ENCODE assay signal across 8 cellular contexts in the genomic region with DNA sequence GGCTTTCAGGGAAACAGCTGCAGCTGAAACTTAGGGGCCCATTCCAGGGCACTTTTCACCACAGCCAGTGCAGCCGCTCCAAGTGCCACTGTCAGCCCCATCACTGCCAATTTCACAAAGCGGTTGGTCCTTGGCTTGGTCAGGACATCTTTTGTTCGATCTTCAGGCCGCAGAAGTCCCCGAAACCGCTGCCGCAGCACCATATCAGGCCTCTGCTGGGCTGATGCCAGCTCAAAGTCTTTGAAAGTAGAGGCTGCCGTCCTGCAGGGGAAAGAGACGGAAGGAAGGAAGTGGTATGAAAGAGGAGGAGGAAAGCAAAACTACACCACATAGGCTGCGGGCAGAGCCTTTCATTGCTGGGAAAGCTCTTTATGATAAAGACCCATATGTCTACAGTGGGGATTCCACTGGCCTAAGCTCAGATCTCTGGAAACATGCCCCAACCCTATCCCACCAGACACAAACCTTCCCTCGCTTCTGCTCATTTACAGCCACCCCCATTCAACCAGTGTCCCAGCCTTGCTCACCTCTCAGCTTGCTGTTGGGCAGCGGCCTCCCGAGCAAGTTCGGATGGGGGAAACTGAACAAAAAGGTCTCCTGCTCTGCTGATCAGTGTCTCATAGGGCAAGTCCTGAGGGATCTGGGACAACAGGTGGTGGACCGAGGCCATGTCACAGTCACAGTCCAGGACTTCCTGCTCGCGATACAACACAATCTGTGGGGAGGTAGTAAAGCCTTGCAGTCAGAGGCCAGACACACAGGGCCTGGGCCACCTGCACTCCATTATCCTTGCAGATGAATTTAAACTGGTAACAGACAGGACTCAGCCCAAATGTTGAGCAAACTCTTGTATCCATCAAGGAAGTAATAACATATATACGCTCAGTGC. TPM values are rescaled to one million over a fixed set of nuclear protein-coding genes. Genes with fewer than 3 reads are reported as not detected.
A peak's percentile ranks its signal among the peaks of the same experiment; 100 is the strongest.
DNase-seq lines count a peak whose midpoint lies in the region; ATAC-seq and TF ChIP-seq lines count a peak whose summit lies in the region.

No MANE protein-coding gene starts in this region.

- peaks cover 58% of the 10 kb centered on the region for H3K4me1 Mint-ChIP-seq in activated naive CD8-positive, alpha-beta T cell treated with anti-CD3 and anti-CD28 coated beads for 36 hours
- peaks cover 14% of the 10 kb centered on the region for H3K4me1 Mint-ChIP-seq in GM23338

- 61 to 85% methylated on average over 18 of the region's 18 CpGs for WGBS in sigmoid colon, 2 donors

- H3K79me2 ChIP-seq in GM23338 (replicated peaks; ENCODE audit: insufficient read depth) = no peaks in the 10 kb centered on the region

- H3K4me3 Mint-ChIP-seq in activated naive CD8-positive, alpha-beta T cell treated with anti-CD3 and anti-CD28 coated beads for 36 hours = peak overlapping the region; percentile 73
- no peak overlapping the region for H3K4me3 Mint-ChIP-seq in GM23338

- H3K9me3 Mint-ChIP-seq in activated naive CD8-positive, alpha-beta T cell treated with anti-CD3 and anti-CD28 coated beads for 36 hours = no peaks in the 10 kb centered on the region
- H3K9me3 Mint-ChIP-seq in GM23338 = no peaks in the 10 kb centered on the region

- ATAC-seq in HG02938 (IDR thresholded peaks at IDR 0.05; ENCODE audit: unreplicated experiment) = no peak
- ATAC-seq in GM23338 = no peak

- H3K9me3 ChIP-seq in sigmoid colon = no peaks in the 10 kb centered on the region

- H4K20me1 ChIP-seq in GM23338 (replicated peaks; ENCODE audit: insufficient read depth) = peaks cover 33% of the 10 kb centered on the region

- H2AFZ ChIP-seq in GM23338 = no peak overlapping the region

- peaks cover 10% of the 10 kb centered on the region for H3F3A ChIP-seq in GM23338 (replicated peaks; ENCODE audit: low read depth)

- DNase-seq in GM13977 (ENCODE audit: low spot score) (peak; percentile 25), UCSD-AML1 (lab: John Stamatoyannopoulos, UW; ENCODE audit: unreplicated experiment) (peak; percentile 87), HuH-7.5 (ENCODE audit: low spot score) (no peak), sigmoid colon (no peak), GM23338 (ENCODE audit: low spot score) (no peak)
- peak; percentile 57 for DNase-seq in activated naive CD8-positive, alpha-beta T cell treated with anti-CD3 and anti-CD28 coated beads for 36 hours
- peak; percentile 37 for DNase-seq in stimulated activated CD4-positive, alpha-beta T cell treated with anti-CD3 and anti-CD28 coated beads, Interleukin-4, amount 100 ng/mL, for 1 hour

- intact Hi-C loops in sigmoid colon (cut with DNase I) = no loop called here

- H3K36me3 ChIP-seq in sigmoid colon = peaks cover 50 to 99% (median 73%) of the 10 kb centered on the region in 4 donors
- H3K36me3 ChIP-seq in GM23338 (ENCODE audit: insufficient read depth) = peaks cover 25% of the 10 kb centered on the region; the same call in 1 of the 2 replicates

- H3K36me3 Mint-ChIP-seq in activated naive CD8-positive, alpha-beta T cell treated with anti-CD3 and anti-CD28 coated beads for 36 hours = peaks cover 73% of the 10 kb centered on the region
- H3K36me3 Mint-ChIP-seq in GM23338 (ENCODE audit: low read depth) = peaks cover 69% of the 10 kb centered on the region

- no peaks in the 10 kb centered on the region for H3K4me1 ChIP-seq in sigmoid colon
- peaks cover 4% of the 10 kb centered on the region for H3K4me1 ChIP-seq in GM23338 (ENCODE audit: insufficient read depth)

- H3K27ac Mint-ChIP-seq in activated naive CD8-positive, alpha-beta T cell treated with anti-CD3 and anti-CD28 coated beads for 36 hours = peak overlapping the region; percentile 89
- no peak overlapping the region for H3K27ac Mint-ChIP-seq in GM23338

- in situ Hi-C loops in GM13977 (cut with MboI; ENCODE audit: low pct_unique_long_range_greater_than_20kb, low sequenced_read_pairs, unreplicated experiment) = no loop called here

- no peaks in the 10 kb centered on the region for H3K9me2 ChIP-seq in GM23338 (ENCODE audit: insufficient read depth)

- H3K4me3 ChIP-seq in sigmoid colon = no peak overlapping the region
- no peak overlapping the region for H3K4me3 ChIP-seq in GM23338

- H3K27me3 Mint-ChIP-seq in activated naive CD8-positive, alpha-beta T cell treated with anti-CD3 and anti-CD28 coated beads for 36 hours = no peaks in the 10 kb centered on the region
- H3K27me3 Mint-ChIP-seq in GM23338 (ENCODE audit: insufficient read depth, low read depth, poor library complexity) = peaks cover 18% of the 10 kb centered on the region

- H3K27ac ChIP-seq in sigmoid colon = no peak overlapping the region
- no peak overlapping the region for H3K27ac ChIP-seq in GM23338 (ENCODE audit: low read depth)

- TF ChIP-seq CTCF in GM13977 (IDR thresholded peaks at IDR 0.05; ENCODE audit: extremely low read depth, insufficient read depth, missing control alignments) = no peak
- no peak for TF ChIP-seq CTCF in sigmoid colon (IDR thresholded peaks at IDR 0.05)
- TF ChIP-seq CTCF in GM23338 (conservative IDR thresholded peaks at IDR 0.05; ENCODE audit: low read depth in 2 of 2) = no peak

- no peak for TF ChIP-seq POLR2A in sigmoid colon (IDR thresholded peaks at IDR 0.05)

- no peak overlapping the region for H3K4me2 ChIP-seq in GM23338

- H3K27me3 ChIP-seq in sigmoid colon (no peaks in the 10 kb centered on the region), GM23338 (ENCODE audit: insufficient read depth) (peaks cover 17% of the 10 kb centered on the region)

- TF ChIP-seq EP300 in sigmoid colon (IDR thresholded peaks at IDR 0.05) = no peak

TF ChIP-seq in GM23338, 12 proteins besides CTCF, POLR2A, EP300 and RAD21 (continues in another document):
- TF ChIP-seq ZNF114 (CRISPR knock-in tag; IDR thresholded peaks at IDR 0.05) (no peak), POLR2AphosphoS5 (IDR thresholded peaks at IDR 0.05; ENCODE audit: low read depth) (no peak), ZNF331 (CRISPR knock-in tag; IDR thresholded peaks at IDR 0.05; ENCODE audit: low read depth) (no peak), EZH2 (IDR thresholded peaks at IDR 0.05; ENCODE audit: low read depth, unreplicated experiment) (no peak), NANOG (IDR thresholded peaks at IDR 0.05; ENCODE audit: borderline replicate concordance) (no peak), JUNB (IDR thresholded peaks at IDR 0.05; ENCODE audit: unreplicated experiment) (no peak), CREB1 (CRISPR knock-in tag; IDR thresholded peaks at IDR 0.05; ENCODE audit: low read depth) (no peak), STAT1 (IDR thresholded peaks at IDR 0.05; ENCODE audit: unreplicated experiment) (no peak), EZH2phosphoT487 (IDR thresholded peaks at IDR 0.05; ENCODE audit: unreplicated experiment) (no peak), ETS1 (IDR thresholded peaks at IDR 0.05) (no peak)
- TF ChIP-seq, protein P1, sequence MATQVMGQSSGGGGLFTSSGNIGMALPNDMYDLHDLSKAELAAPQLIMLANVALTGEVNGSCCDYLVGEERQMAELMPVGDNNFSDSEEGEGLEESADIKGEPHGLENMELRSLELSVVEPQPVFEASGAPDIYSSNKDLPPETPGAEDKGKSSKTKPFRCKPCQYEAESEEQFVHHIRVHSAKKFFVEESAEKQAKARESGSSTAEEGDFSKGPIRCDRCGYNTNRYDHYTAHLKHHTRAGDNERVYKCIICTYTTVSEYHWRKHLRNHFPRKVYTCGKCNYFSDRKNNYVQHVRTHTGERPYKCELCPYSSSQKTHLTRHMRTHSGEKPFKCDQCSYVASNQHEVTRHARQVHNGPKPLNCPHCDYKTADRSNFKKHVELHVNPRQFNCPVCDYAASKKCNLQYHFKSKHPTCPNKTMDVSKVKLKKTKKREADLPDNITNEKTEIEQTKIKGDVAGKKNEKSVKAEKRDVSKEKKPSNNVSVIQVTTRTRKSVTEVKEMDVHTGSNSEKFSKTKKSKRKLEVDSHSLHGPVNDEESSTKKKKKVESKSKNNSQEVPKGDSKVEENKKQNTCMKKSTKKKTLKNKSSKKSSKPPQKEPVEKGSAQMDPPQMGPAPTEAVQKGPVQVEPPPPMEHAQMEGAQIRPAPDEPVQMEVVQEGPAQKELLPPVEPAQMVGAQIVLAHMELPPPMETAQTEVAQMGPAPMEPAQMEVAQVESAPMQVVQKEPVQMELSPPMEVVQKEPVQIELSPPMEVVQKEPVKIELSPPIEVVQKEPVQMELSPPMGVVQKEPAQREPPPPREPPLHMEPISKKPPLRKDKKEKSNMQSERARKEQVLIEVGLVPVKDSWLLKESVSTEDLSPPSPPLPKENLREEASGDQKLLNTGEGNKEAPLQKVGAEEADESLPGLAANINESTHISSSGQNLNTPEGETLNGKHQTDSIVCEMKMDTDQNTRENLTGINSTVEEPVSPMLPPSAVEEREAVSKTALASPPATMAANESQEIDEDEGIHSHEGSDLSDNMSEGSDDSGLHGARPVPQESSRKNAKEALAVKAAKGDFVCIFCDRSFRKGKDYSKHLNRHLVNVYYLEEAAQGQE (IDR thresholded peaks at IDR 0.05; ENCODE audit: unreplicated experiment) = no peak

RNA-seq across cellular contexts. Expression of gene TBC1D20, which starts 23.5 kb away (rescaled TPM):
- 10 to 100 TPM; 18.4 to 18.6 TPM for total RNA-seq in activated naive CD8-positive, alpha-beta T cell treated with anti-CD3 and anti-CD28 coated beads for 36 hours
- 10 to 100 TPM; 32.6 to 42.9 (median 35.3) TPM for total RNA-seq in sigmoid colon
- 10 to 100 TPM; 16.8 to 22.2 (median 20.6) TPM for polyA plus RNA-seq in sigmoid colon
- 15.0 and 15.2 TPM in 2 replicates for total RNA-seq in GM23338 (2014; rRNA removed; shearing (Covaris generic))
- polyA plus RNA-seq in GM23338 (2016; fragmentation: Nextera tagmentation; extraction: Ambion mirVana) = 4.8 and 5.0 TPM in 2 replicates

RNA-seq across cellular contexts. Expression of gene RBCK1, which starts 30.7 kb away (rescaled TPM):
- 100 to 1,000 TPM; 113 to 115 TPM for total RNA-seq in activated naive CD8-positive, alpha-beta T cell treated with anti-CD3 and anti-CD28 coated beads for 36 hours
- total RNA-seq in sigmoid colon = 10 to 100 TPM; 60.7 to 77.5 (median 65.1) TPM
- polyA plus RNA-seq in sigmoid colon = 100 to 1,000 TPM in 1 of 3 donors, 10 to 100 TPM in 2; 87.7 to 197 (median 99.0) TPM
- total RNA-seq in GM23338 (2014; rRNA removed; shearing (Covaris generic)) = 56.8 and 65.3 TPM in 2 replicates
- polyA plus RNA-seq in GM23338 (2016; fragmentation: Nextera tagmentation; extraction: Ambion mirVana) = 46.5 and 52.6 TPM in 2 replicates

RNA-seq across cellular contexts. Expression of gene TRIB3, which starts 58.3 kb away (rescaled TPM):
- total RNA-seq in activated naive CD8-positive, alpha-beta T cell treated with anti-CD3 and anti-CD28 coated beads for 36 hours = 10 to 100 TPM; 57.8 to 58.0 TPM
- total RNA-seq in sigmoid colon = 1 to 10 TPM; 1.4 to 2.9 (median 1.6) TPM
- polyA plus RNA-seq in sigmoid colon (10 to 100 TPM in 2 of 3 donors, 1 to 10 TPM in 1; 9.6 to 29.2 (median 17.8) TPM), GM23338 (2016; fragmentation: Nextera tagmentation; extraction: Ambion mirVana) (5.8 and 6.9 TPM in 2 replicates)
- total RNA-seq in GM23338 (2014; rRNA removed; shearing (Covaris generic)) = 13.7 and 21.0 TPM in 2 replicates

Comparison
In these comparisons a context has a peak if more than half of its experiments do, and no peak if none do; other contexts are left out.
1. DNase-seq: peak in GM13977 (single experiment), UCSD-AML1 (single experiment), activated naive CD8-positive, alpha-beta T cell treated with anti-CD3 and anti-CD28 coated beads for 36 hours (single experiment) and stimulated activated CD4-positive, alpha-beta T cell treated with anti-CD3 and anti-CD28 coated beads, Interleukin-4, amount 100 ng/mL, for 1 hour (single experiment); none in HuH-7.5 (single experiment), sigmoid colon (single experiment) and GM23338 (single experiment).